20 cellular contexts compared by ENCODE assay signal in the genomic region with DNA sequence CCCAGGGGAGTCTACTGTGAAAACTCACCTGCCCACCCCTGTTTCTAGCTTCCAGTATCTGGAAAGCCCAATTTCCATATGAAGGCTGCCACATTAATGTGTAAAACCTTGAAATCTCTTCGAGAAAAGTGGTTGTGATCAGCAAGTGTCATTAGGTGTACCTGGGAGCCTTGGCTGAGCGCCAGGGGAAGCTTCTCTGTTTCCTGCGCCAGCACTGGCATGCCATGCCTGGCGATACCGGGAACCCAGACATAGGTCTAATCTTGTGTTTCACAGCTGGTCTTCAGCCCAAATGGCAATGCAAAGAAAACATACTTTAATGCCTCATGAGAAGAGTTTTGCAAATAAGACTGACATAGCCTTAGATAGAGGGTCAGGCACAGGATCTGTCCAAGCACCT.
"Had no signal": no experiment of that assay in that cellular context is flagged by ENCODE, and none has a peak within 500 bp of the region (broad histone marks: within the 10 kb centered on the region; RNA-seq: fewer than 3 reads in every experiment).

No MANE protein-coding gene starts in this region.

- H3K36me3 Mint-ChIP-seq: immature natural killer cell; memory B cell; natural killer cell; stimulated activated effector memory CD8-positive, alpha-beta T cell treated with anti-CD3 and anti-CD28 coated beads, Interleukin-12 subunit alpha, Interleukin-12 subunit beta, amount 100 ng/mL, for 72 hours had no signal

- H3K27ac ChIP-seq: colonic mucosa, esophagus squamous epithelium, pancreas, stomach, thyroid gland, upper lobe of left lung had no signal

- H3K9me3 ChIP-seq: colonic mucosa, esophagus squamous epithelium, pancreas, stomach, thyroid gland, upper lobe of left lung had no signal

- H3K9me3 Mint-ChIP-seq: dendritic cell treated with granulocyte-macrophage colony-stimulating factor and Interleukin-4, amounts not matched to agents 40 ng/mL and 50 ng/mL, for 4 days; endodermal cell; memory B cell; natural killer cell; stimulated activated effector memory CD8-positive, alpha-beta T cell treated with anti-CD3 and anti-CD28 coated beads, Interleukin-12 subunit alpha, Interleukin-12 subunit beta, amount 100 ng/mL, for 72 hours had no signal

- H3K4me3 ChIP-seq: colonic mucosa, esophagus squamous epithelium, lung, pancreas, stomach, thyroid gland, upper lobe of left lung had no signal

- DNase-seq: colonic mucosa; effector CD8-positive, alpha-beta T cell; endodermal cell; esophagus squamous epithelium; foreskin melanocyte; hypothalamus; immature natural killer cell; natural killer cell; occipital lobe; stimulated activated CD4-positive, alpha-beta T cell treated with anti-CD3 and anti-CD28 coated beads, Interleukin-2, amount 100 ng/mL, for 24 hours; stimulated activated CD4-positive, alpha-beta T cell treated with anti-CD3 and anti-CD28 coated beads, Interleukin-4, amount 100 ng/mL, for 24 hours; stimulated activated naive CD4-positive, alpha-beta T cell treated with Interleukin-2 at 50 U/mL for 16 hours; stomach; thyroid gland; upper lobe of left lung had no signal

- H3K36me3 ChIP-seq: colonic mucosa, esophagus squamous epithelium, pancreas, stomach, thyroid gland, upper lobe of left lung had no signal

- H3K4me1 Mint-ChIP-seq: immature natural killer cell; memory B cell; natural killer cell; stimulated activated effector memory CD8-positive, alpha-beta T cell treated with anti-CD3 and anti-CD28 coated beads, Interleukin-12 subunit alpha, Interleukin-12 subunit beta, amount 100 ng/mL, for 72 hours had no signal

- H3K4me1 ChIP-seq: colonic mucosa had no signal

- H3K27me3 ChIP-seq: thyroid gland, upper lobe of left lung had no signal

- H3K4me3 Mint-ChIP-seq: dendritic cell treated with granulocyte-macrophage colony-stimulating factor and Interleukin-4, amounts not matched to agents 40 ng/mL and 50 ng/mL, for 4 days; endodermal cell; immature natural killer cell; memory B cell; natural killer cell; stimulated activated effector memory CD8-positive, alpha-beta T cell treated with anti-CD3 and anti-CD28 coated beads, Interleukin-12 subunit alpha, Interleukin-12 subunit beta, amount 100 ng/mL, for 72 hours had no signal

- H3K27ac Mint-ChIP-seq: dendritic cell treated with granulocyte-macrophage colony-stimulating factor and Interleukin-4, amounts not matched to agents 40 ng/mL and 50 ng/mL, for 4 days; endodermal cell; immature natural killer cell; memory B cell; natural killer cell; stimulated activated effector memory CD8-positive, alpha-beta T cell treated with anti-CD3 and anti-CD28 coated beads, Interleukin-12 subunit alpha, Interleukin-12 subunit beta, amount 100 ng/mL, for 72 hours had no signal
